In genomic region chr10:13704969-13705368, GRCh38 we compare ENCODE assay signal across 15 cellular contexts.
DNase-seq lines count a peak whose midpoint lies in the region; ATAC-seq, FAIRE-seq and TF ChIP-seq lines count a peak whose summit lies in the region.
"Had no signal": no experiment of that assay in that cellular context is flagged by ENCODE, and none has a peak within 500 bp of the region (broad histone marks: within the 10 kb centered on the region; RNA-seq: fewer than 3 reads in every experiment).

No MANE protein-coding gene starts in this region.

- H3K27me3 ChIP-seq in GM06990 (replicated peaks; ENCODE audit: control insufficient read depth, insufficient read depth, low read length) (no peaks in the 10 kb centered on the region), sigmoid colon (no peaks in the 10 kb centered on the region), HepG2 (ENCODE audit: control insufficient read depth in 1 of 2, insufficient read depth in 2 of 2, low read length in 2 of 2) (peaks cover 0 to 37% of the 10 kb centered on the region in 2 experiments; a peak in 4 of 5 replicates)

- H3K79me2 ChIP-seq in HepG2 (ENCODE audit: insufficient read depth, low read length) = no peaks in the 10 kb centered on the region

- POLR2A ChIA-PET in RWPE1 (lab: Yijun Ruan, JAX; ENCODE audit: low non-redundant PET) (no interaction called here), HepG2 (lab: Yijun Ruan, JAX) (no interaction called here)

- in situ Hi-C loops in HepG2 (cut with HindIII; ENCODE audit: extremely low pct_ligation_motif_present, low pct_unique_long_range_greater_than_20kb) = no loop called here

- intact Hi-C loops in sigmoid colon (cut with DNase I) (no loop called here), HepG2 (cut with micrococcal nuclease; ENCODE audit: unreplicated experiment) (loop anchor here (5.0 kb wide), 1 partner anchor 62 kb away; no protein-coding TSS in a partner anchor)

- H4K20me1 ChIP-seq in HepG2 (ENCODE audit: insufficient read depth, low read length) = no peaks in the 10 kb centered on the region

- ATAC-seq in GM18873 (IDR thresholded peaks at IDR 0.05; ENCODE audit: low FRiP score, unreplicated experiment) = no peak
- ATAC-seq in HepG2 = no peak

- no peak overlapping the region for H3K9ac ChIP-seq in HepG2 (ENCODE audit: insufficient read depth, low read depth, low read length)

- H3K36me3 ChIP-seq in GM06990 (ENCODE audit: control insufficient read depth, insufficient read depth, low read length) (peaks cover 19% of the 10 kb centered on the region), sigmoid colon (peaks cover 0 to 15% (median 3%) of the 10 kb centered on the region in 4 donors), HepG2 (replicated peaks in 1 of 2; ENCODE audit: control insufficient read depth in 1 of 2, insufficient read depth in 2 of 2, low read length in 2 of 2) (no peaks in the 10 kb centered on the region)
- H3K36me3 ChIP-seq: HAP-1 had no signal

- H2AFZ ChIP-seq in HepG2 (ENCODE audit: low read length) = no peak overlapping the region

- BruUV-seq in HepG2 (replicated peaks; lab: Mats Ljungman, UMichigan) = no TSS peak

- H3K9me3 ChIP-seq in sigmoid colon (no peaks in the 10 kb centered on the region), HepG2 (ENCODE audit: low read length) (no peaks in the 10 kb centered on the region)
- H3K9me3 ChIP-seq: HAP-1, thoracic aorta had no signal

- peak overlapping the region; percentile 84; the same call in 1 of the 2 replicates for H3K27ac ChIP-seq in RWPE1
- H3K27ac ChIP-seq in sigmoid colon = peak overlapping the region in 3 of 4 donors; percentile 41 to 72 (median 72)
- H3K27ac ChIP-seq in HepG2 (ENCODE audit: extremely low read length, insufficient read depth, low read length) = no peak overlapping the region
- H3K27ac ChIP-seq: C4-2B, thoracic aorta had no signal

- no peak overlapping the region for H3K4me2 ChIP-seq in HepG2 (ENCODE audit: low read depth, low read length)

- TF ChIP-seq CTCF in GM06990 (IDR thresholded peaks at IDR 0.05; ENCODE audit: insufficient read depth, low read length, poor library complexity, severe bottlenecking) (no peak), RWPE1 (conservative IDR thresholded peaks at IDR 0.05; ENCODE audit: low read depth) (no peak), fibroblast of mammary gland (conservative IDR thresholded peaks at IDR 0.05; ENCODE audit: control insufficient read depth, insufficient read depth, low read depth, low read length) (no peak), sigmoid colon (IDR thresholded peaks at IDR 0.05) (no peak), HepG2 (CRISPR knock-in tag; IDR thresholded peaks at IDR 0.05) (no peak)

- TF ChIP-seq POLR2A in sigmoid colon (IDR thresholded peaks at IDR 0.05) (no peak), HepG2 (IDR thresholded peaks at IDR 0.05; ENCODE audit: insufficient read depth in 1 of 2, low read depth in 2 of 2, low read length in 2 of 2) (no peak)

- H3K4me3 ChIP-seq in GM06990 (replicated peaks; ENCODE audit: low read depth, low read length) (peak overlapping the region; percentile 65), fibroblast of mammary gland (ENCODE audit: control insufficient read depth, low read depth, low read length) (peak overlapping the region; percentile 96), sigmoid colon (no peak overlapping the region), HepG2 (replicated peaks in 1 of 3; ENCODE audit: insufficient read depth in 1 of 3, low read depth in 2 of 3, low read length in 3 of 3) (no peak overlapping the region)
- H3K4me3 ChIP-seq: HAP-1, thoracic aorta had no signal

- 75 to 80% methylated on average over 11 of the region's 11 CpGs for WGBS in sigmoid colon, 2 donors
- 71% methylated on average over 11 of the region's 11 CpGs for WGBS in HepG2 (ENCODE audit: low lambda C conversion rate)

- DNase-seq in GM06990 (ENCODE audit: extremely low read depth, insufficient read length) = no peak
- no peak for DNase-seq in RWPE1 (ENCODE audit: low spot score)
- no peak for DNase-seq in fibroblast of mammary gland (ENCODE audit: low read depth)
- DNase-seq in sigmoid colon = no peak
- no peak for DNase-seq in ecto neural progenitor cell (ENCODE audit: low spot score)
- no peak for DNase-seq in NCI-H1417 treated with DMSO at 0.1 percent for 48 hours (lab: John Stamatoyannopoulos, UW)
- DNase-seq in HepG2 (ENCODE audit: low spot score) = no peak
- DNase-seq: activated CD4-positive, alpha-beta T cell treated with anti-CD3 and anti-CD28 coated beads, Interleukin-2, amount 50 U/mL, for 4 hours; effector CD4-positive, alpha-beta T cell; foreskin melanocyte; Right ventricle myocardium superior had no signal

- CTCF ChIA-PET in RWPE1 (lab: Yijun Ruan, JAX) = interaction anchor here (0.7 kb wide), 1 partner anchor 24 kb away, joined by 3 read pairs; no protein-coding TSS in a partner anchor
- CTCF ChIA-PET in HepG2 (lab: Yijun Ruan, JAX; ENCODE audit: low intra/inter-chr PET ratio, low total read pairs) = no interaction called here

- no peak for FAIRE-seq in HepG2 (lab: Jason Lieb, UNC)

- H3K4me1 ChIP-seq in sigmoid colon (peaks cover 0 to 66% (median 46%) of the 10 kb centered on the region in 4 donors), HepG2 (ENCODE audit: insufficient read depth, low read length) (peaks cover 30% of the 10 kb centered on the region)
- H3K4me1 ChIP-seq: HAP-1 had no signal

- TF ChIP-seq EP300 in sigmoid colon (IDR thresholded peaks at IDR 0.05) (no peak), HepG2 (IDR thresholded peaks at IDR 0.05; ENCODE audit: low read depth in 2 of 2, low read length in 2 of 2) (no peak), HepG2 (CRISPR knock-in tag; IDR thresholded peaks at IDR 0.05; ENCODE audit: borderline replicate concordance) (no peak)

- no peak for TF ChIP-seq RAD21 in HepG2 (CRISPR knock-in tag; IDR thresholded peaks at IDR 0.05)

TF ChIP-seq in HepG2, 621 proteins besides CTCF, POLR2A, EP300 and RAD21:
- TF ChIP-seq YY1 (IDR thresholded peaks at IDR 0.05; ENCODE audit: insufficient read depth, insufficient replicate concordance, low read depth, low read length) = no peak
- TF ChIP-seq HNRNPUL1 (IDR thresholded peaks at IDR 0.05; ENCODE audit: low read depth, low read length) = no peak
- no peak for TF ChIP-seq PTBP1 (IDR thresholded peaks at IDR 0.05; ENCODE audit: low read depth, low read length, poor library complexity, severe bottlenecking)
- no peak for TF ChIP-seq XRCC5 (optimal IDR thresholded peaks at IDR 0.05; ENCODE audit: low read length)
- TF ChIP-seq ZNF331 (CRISPR knock-in tag; IDR thresholded peaks at IDR 0.05) = no peak
- no peak for TF ChIP-seq MEF2D (CRISPR knock-in tag; IDR thresholded peaks at IDR 0.05)
- no peak for TF ChIP-seq ZNF280B (CRISPR knock-in tag; IDR thresholded peaks at IDR 0.05; ENCODE audit: borderline replicate concordance)
- no peak for TF ChIP-seq SP2 (CRISPR knock-in tag; IDR thresholded peaks at IDR 0.05)
- TF ChIP-seq MED13 (CRISPR knock-in tag; IDR thresholded peaks at IDR 0.05) = no peak
- TF ChIP-seq ZNF737 (CRISPR knock-in tag; IDR thresholded peaks at IDR 0.05; ENCODE audit: borderline replicate concordance) = no peak
- TF ChIP-seq ZNF691 (CRISPR knock-in tag; IDR thresholded peaks at IDR 0.05; ENCODE audit: borderline replicate concordance, low read depth) = no peak
TF ChIP-seq in HepG2: peak in this region for 0.

Comparison
In these comparisons a context has a peak if more than half of its experiments do, and no peak if none do; other contexts are left out.
1. H3K4me3 ChIP-seq: peak in GM06990 (single experiment) and fibroblast of mammary gland (single experiment); none in sigmoid colon (0 of 4) and HepG2 (0 of 3).